1 cellular context compared by ENCODE assay signal in genomic region chr1:27400035-27400962, GRCh38.
TF ChIP-seq lines count a peak whose summit lies in the region.

No MANE protein-coding gene starts in this region.

TF ChIP-seq in K562, 482 proteins besides CTCF, POLR2A, EP300 and RAD21 (continued from another document and continues in another):
- TF ChIP-seq SOX6 (IDR thresholded peaks at IDR 0.05), result no peak
- no peak for TF ChIP-seq EHMT2 (IDR thresholded peaks at IDR 0.05)
- TF ChIP-seq, protein P1, sequence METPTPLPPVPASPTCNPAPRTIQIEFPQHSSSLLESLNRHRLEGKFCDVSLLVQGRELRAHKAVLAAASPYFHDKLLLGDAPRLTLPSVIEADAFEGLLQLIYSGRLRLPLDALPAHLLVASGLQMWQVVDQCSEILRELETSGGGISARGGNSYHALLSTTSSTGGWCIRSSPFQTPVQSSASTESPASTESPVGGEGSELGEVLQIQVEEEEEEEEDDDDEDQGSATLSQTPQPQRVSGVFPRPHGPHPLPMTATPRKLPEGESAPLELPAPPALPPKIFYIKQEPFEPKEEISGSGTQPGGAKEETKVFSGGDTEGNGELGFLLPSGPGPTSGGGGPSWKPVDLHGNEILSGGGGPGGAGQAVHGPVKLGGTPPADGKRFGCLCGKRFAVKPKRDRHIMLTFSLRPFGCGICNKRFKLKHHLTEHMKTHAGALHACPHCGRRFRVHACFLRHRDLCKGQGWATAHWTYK (CRISPR knock-in tag; IDR thresholded peaks at IDR 0.05), result no peak
- TF ChIP-seq AFF1 (IDR thresholded peaks at IDR 0.05; ENCODE audit: low read depth in 1 of 2, partially characterized antibody in 2 of 2), result no peak
- TF ChIP-seq, protein P2, sequence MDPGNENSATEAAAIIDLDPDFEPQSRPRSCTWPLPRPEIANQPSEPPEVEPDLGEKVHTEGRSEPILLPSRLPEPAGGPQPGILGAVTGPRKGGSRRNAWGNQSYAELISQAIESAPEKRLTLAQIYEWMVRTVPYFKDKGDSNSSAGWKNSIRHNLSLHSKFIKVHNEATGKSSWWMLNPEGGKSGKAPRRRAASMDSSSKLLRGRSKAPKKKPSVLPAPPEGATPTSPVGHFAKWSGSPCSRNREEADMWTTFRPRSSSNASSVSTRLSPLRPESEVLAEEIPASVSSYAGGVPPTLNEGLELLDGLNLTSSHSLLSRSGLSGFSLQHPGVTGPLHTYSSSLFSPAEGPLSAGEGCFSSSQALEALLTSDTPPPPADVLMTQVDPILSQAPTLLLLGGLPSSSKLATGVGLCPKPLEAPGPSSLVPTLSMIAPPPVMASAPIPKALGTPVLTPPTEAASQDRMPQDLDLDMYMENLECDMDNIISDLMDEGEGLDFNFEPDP (CRISPR knock-in tag; IDR thresholded peaks at IDR 0.05), result no peak
- TF ChIP-seq ZNF79 (CRISPR knock-in tag; IDR thresholded peaks at IDR 0.05; ENCODE audit: low read depth), result no peak
- TF ChIP-seq ZNF174 (CRISPR knock-in tag; IDR thresholded peaks at IDR 0.05), result no peak
- TF ChIP-seq RBBP5 (IDR thresholded peaks at IDR 0.05; ENCODE audit: borderline replicate concordance, insufficient read depth, low read length, poor library complexity, severe bottlenecking), result no peak
- TF ChIP-seq CHD4 (IDR thresholded peaks at IDR 0.05; ENCODE audit: insufficient read depth, insufficient replicate concordance, low read depth, low read length, poor library complexity, severe bottlenecking), result no peak
- TF ChIP-seq PATZ1 (CRISPR knock-in tag; IDR thresholded peaks at IDR 0.05; ENCODE audit: borderline replicate concordance), result no peak
- no peak for TF ChIP-seq ZFP91 (CRISPR knock-in tag; IDR thresholded peaks at IDR 0.05)
- TF ChIP-seq POLR2H (tag; IDR thresholded peaks at IDR 0.05; ENCODE audit: low read depth), result no peak
- peak; percentile 18 for TF ChIP-seq TARDBP (IDR thresholded peaks at IDR 0.05)
- TF ChIP-seq CBX2 (IDR thresholded peaks at IDR 0.05; ENCODE audit: insufficient read depth, low read length, poor library complexity, severe bottlenecking), result no peak
- peak; percentile 72 for TF ChIP-seq POLR2G (IDR thresholded peaks at IDR 0.05; ENCODE audit: low read depth, low read length)
- TF ChIP-seq ZNF311 (CRISPR knock-in tag; IDR thresholded peaks at IDR 0.05), result no peak
- no peak for TF ChIP-seq PHB2 (IDR thresholded peaks at IDR 0.05; ENCODE audit: low read depth)
- no peak for TF ChIP-seq VEZF1 (CRISPR knock-in tag; IDR thresholded peaks at IDR 0.05)
- no peak for TF ChIP-seq ZNF324 (CRISPR knock-in tag; IDR thresholded peaks at IDR 0.05)
- no peak for TF ChIP-seq ZEB2 (IDR thresholded peaks at IDR 0.05)
- peak; percentile 79 for TF ChIP-seq RBM22 (IDR thresholded peaks at IDR 0.05; ENCODE audit: low read depth, low read length, poor library complexity, severe bottlenecking)
- TF ChIP-seq ZNF282 (CRISPR knock-in tag; IDR thresholded peaks at IDR 0.05), result 0 out of 2 replicates have a peak, but pooled peaks have one; percentile 23
- TF ChIP-seq DDX20 (tag; IDR thresholded peaks at IDR 0.05; ENCODE audit: low read depth), result no peak
- TF ChIP-seq NCOR1 (IDR thresholded peaks at IDR 0.05), result 0 out of 2 replicates have a peak, but pooled peaks have one; percentile 28
- no peak for TF ChIP-seq NR2C1 (IDR thresholded peaks at IDR 0.05)
- TF ChIP-seq NR2C1 (tag; IDR thresholded peaks at IDR 0.05), result no peak
- TF ChIP-seq ZNF134 (CRISPR knock-in tag; conservative IDR thresholded peaks at IDR 0.05), result no peak
- TF ChIP-seq TFE3 (CRISPR knock-in tag; IDR thresholded peaks at IDR 0.05), result no peak
- TF ChIP-seq ARID2 (IDR thresholded peaks at IDR 0.05), result peak; percentile 29; the same call in 1 of the 2 replicates
- TF ChIP-seq, protein P3, sequence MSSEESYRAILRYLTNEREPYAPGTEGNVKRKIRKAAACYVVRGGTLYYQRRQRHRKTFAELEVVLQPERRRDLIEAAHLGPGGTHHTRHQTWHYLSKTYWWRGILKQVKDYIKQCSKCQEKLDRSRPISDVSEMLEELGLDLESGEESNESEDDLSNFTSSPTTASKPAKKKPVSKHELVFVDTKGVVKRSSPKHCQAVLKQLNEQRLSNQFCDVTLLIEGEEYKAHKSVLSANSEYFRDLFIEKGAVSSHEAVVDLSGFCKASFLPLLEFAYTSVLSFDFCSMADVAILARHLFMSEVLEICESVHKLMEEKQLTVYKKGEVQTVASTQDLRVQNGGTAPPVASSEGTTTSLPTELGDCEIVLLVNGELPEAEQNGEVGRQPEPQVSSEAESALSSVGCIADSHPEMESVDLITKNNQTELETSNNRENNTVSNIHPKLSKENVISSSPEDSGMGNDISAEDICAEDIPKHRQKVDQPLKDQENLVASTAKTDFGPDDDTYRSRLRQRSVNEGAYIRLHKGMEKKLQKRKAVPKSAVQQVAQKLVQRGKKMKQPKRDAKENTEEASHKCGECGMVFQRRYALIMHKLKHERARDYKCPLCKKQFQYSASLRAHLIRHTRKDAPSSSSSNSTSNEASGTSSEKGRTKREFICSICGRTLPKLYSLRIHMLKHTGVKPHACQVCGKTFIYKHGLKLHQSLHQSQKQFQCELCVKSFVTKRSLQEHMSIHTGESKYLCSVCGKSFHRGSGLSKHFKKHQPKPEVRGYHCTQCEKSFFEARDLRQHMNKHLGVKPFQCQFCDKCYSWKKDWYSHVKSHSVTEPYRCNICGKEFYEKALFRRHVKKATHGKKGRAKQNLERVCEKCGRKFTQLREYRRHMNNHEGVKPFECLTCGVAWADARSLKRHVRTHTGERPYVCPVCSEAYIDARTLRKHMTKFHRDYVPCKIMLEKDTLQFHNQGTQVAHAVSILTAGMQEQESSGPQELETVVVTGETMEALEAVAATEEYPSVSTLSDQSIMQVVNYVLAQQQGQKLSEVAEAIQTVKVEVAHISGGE (CRISPR knock-in tag; IDR thresholded peaks at IDR 0.05), result no peak
- no peak for TF ChIP-seq KDM2B (CRISPR knock-in tag; IDR thresholded peaks at IDR 0.05)
- TF ChIP-seq GTF3C2 (IDR thresholded peaks at IDR 0.05; ENCODE audit: borderline replicate concordance, extremely low read depth, insufficient read length), result no peak
- TF ChIP-seq NKRF (IDR thresholded peaks at IDR 0.05; ENCODE audit: borderline replicate concordance), result no peak
- TF ChIP-seq ZNF696 (CRISPR knock-in tag; conservative IDR thresholded peaks at IDR 0.05), result no peak
